Comparison of ENCODE assay signal across 1 cellular context in genomic region chr12:102484732-102485069, GRCh38.
TF ChIP-seq lines count a peak whose summit lies in the region.

No MANE protein-coding gene starts in this region.

TF ChIP-seq in SK-N-SH, 30 proteins besides CTCF, POLR2A, EP300 and RAD21 (continued from another document):
- TF ChIP-seq, protein P1, sequence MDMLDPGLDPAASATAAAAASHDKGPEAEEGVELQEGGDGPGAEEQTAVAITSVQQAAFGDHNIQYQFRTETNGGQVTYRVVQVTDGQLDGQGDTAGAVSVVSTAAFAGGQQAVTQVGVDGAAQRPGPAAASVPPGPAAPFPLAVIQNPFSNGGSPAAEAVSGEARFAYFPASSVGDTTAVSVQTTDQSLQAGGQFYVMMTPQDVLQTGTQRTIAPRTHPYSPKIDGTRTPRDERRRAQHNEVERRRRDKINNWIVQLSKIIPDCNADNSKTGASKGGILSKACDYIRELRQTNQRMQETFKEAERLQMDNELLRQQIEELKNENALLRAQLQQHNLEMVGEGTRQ (IDR thresholded peaks at IDR 0.05; ENCODE audit: borderline replicate concordance, low read depth, low read length) = no peak
- TF ChIP-seq, protein P2, sequence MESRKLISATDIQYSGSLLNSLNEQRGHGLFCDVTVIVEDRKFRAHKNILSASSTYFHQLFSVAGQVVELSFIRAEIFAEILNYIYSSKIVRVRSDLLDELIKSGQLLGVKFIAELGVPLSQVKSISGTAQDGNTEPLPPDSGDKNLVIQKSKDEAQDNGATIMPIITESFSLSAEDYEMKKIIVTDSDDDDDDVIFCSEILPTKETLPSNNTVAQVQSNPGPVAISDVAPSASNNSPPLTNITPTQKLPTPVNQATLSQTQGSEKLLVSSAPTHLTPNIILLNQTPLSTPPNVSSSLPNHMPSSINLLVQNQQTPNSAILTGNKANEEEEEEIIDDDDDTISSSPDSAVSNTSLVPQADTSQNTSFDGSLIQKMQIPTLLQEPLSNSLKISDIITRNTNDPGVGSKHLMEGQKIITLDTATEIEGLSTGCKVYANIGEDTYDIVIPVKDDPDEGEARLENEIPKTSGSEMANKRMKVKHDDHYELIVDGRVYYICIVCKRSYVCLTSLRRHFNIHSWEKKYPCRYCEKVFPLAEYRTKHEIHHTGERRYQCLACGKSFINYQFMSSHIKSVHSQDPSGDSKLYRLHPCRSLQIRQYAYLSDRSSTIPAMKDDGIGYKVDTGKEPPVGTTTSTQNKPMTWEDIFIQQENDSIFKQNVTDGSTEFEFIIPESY (IDR thresholded peaks at IDR 0.05; ENCODE audit: borderline replicate concordance, low read depth) = no peak
